Comparison of ENCODE assay signal across 4 cellular contexts in genomic region chr9:130277525-130277924, GRCh38. TPM values are rescaled to one million over a fixed set of nuclear protein-coding genes. Genes with fewer than 3 reads are reported as not detected.
"Had no signal": no experiment of that assay in that cellular context is flagged by ENCODE, and none has a peak within 500 bp of the region (broad histone marks: within the 10 kb centered on the region; RNA-seq: fewer than 3 reads in every experiment).

No MANE protein-coding gene starts in this region.

RNA-seq across cellular contexts. Expression of gene HMCN2, which starts 12.0 kb away (rescaled TPM):
- total RNA-seq: kidney epithelial cell, mononuclear cell had no signal
- polyA plus RNA-seq: immature natural killer cell, keratinocyte had no signal
